Comparison of ENCODE assay signal across 8 cellular contexts in the genomic region with DNA sequence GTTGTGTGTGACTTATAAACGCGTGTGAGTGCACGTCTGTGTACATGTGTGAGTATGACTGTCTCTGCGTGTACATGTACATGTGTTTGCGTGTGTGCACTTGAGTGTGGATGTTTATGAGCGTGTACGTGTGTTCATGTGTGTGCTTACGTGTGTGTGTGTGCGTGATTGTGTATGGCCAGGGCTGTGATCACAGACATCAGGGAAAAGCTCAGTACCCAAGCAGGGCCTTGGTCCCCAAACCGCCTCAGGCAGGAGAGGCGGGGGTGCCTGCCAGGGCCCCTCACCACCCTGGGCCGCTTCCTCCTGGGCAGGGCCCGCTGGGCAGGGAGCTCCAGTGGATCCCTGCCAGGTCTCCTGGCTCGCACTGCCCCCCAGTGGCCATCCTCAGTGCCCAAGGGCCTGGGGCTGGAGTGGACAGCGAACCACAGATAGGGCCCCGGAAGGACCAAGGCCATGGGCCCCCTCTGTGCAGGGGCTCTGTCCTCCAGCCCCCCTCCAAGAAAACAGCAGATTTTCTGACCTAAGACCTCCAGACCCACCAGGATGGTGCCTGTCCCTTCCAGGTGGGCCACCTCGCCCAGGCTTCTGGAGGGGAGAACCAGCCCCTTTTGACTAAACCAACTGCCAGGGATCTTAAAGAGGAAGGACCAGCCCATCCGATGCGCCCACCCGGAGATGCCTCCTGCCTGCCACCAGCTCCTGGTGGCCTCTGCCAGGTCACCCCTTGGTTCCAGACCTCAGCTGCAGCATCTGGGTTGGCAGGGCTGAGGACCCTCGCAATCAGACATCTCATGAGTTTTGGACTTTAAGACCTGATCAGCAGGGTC.
DNase-seq lines count a peak whose midpoint lies in the region; ATAC-seq lines count a peak whose summit lies in the region.

No MANE protein-coding gene starts in this region.

- no peaks in the 10 kb centered on the region for H3K4me1 ChIP-seq in adipocyte (ENCODE audit: control insufficient read depth, insufficient read depth, low read length)

- no peaks in the 10 kb centered on the region for H3K36me3 ChIP-seq in adipocyte (ENCODE audit: control insufficient read depth, insufficient read depth, low read length, severe bottlenecking)

- ATAC-seq in HG02973 (IDR thresholded peaks at IDR 0.05; ENCODE audit: unreplicated experiment), result no peak
- ATAC-seq in HG03439 (IDR thresholded peaks at IDR 0.05; ENCODE audit: unreplicated experiment), result no peak

- H3K4me3 ChIP-seq in adipocyte (ENCODE audit: low read length), result no peak overlapping the region

- H3K27me3 ChIP-seq in adipocyte (replicated peaks; ENCODE audit: control insufficient read depth, insufficient read depth, low read length), result peaks cover 26% of the 10 kb centered on the region

- DNase-seq in activated T-cell treated with anti-CD3 and anti-CD28 coated beads for 24 hours (ENCODE audit: low read depth) (peak; percentile 1), NCI-H1092 treated with DMSO at 0.1 percent for 48 hours (lab: John Stamatoyannopoulos, UW) (peak; percentile 40), adipocyte (ENCODE audit: low read depth) (peak; percentile 68), hypothalamus (lab: John Stamatoyannopoulos, UW) (peak in 35 of 51 donors; percentile 5 to 77 (median 36))
- DNase-seq in activated T-cell treated with anti-CD3 and anti-CD28 coated beads, Interleukin-2, amount 50 U/mL, for 1 hour, result no peak
- DNase-seq in stimulated activated CD4-positive, alpha-beta T cell treated with anti-CD3 and anti-CD28 coated beads, Interleukin-15, amount 100 ng/mL, for 24 hours, result peak; percentile 61

- H3K9ac ChIP-seq in adipocyte (ENCODE audit: low read length), result no peak overlapping the region

- H3K9me3 ChIP-seq in adipocyte (ENCODE audit: control insufficient read depth, low read length), result no peaks in the 10 kb centered on the region
